Comparison of ENCODE assay signal across 6 cellular contexts in genomic region chr2:101220091-101220490, GRCh38. TPM values are rescaled to one million over a fixed set of nuclear protein-coding genes. Genes with fewer than 3 reads are reported as not detected.
DNase-seq lines count a peak whose midpoint lies in the region; ATAC-seq and TF ChIP-seq lines count a peak whose summit lies in the region.
"Not testable (repeated sequence)": the region's sequence is repeated elsewhere in the genome, so short reads cannot be mapped to it uniquely, and the experiment has no call there.

No MANE protein-coding gene starts in this region.

- H3K27ac ChIP-seq in HEK293 (ENCODE audit: extremely low read depth, low read depth, low read length), result not testable (repeated sequence)
- H3K27ac ChIP-seq in SU-DHL-6 (ENCODE audit: low read depth, low read length), result peak overlapping the region; percentile 78

- POLR2A ChIA-PET in HEK293 (lab: Yijun Ruan, JAX), result interaction anchor here (0.7 kb wide), 1 partner anchor 67 kb away, joined by 3 read pairs; no protein-coding TSS in a partner anchor

- not testable (repeated sequence) for H3K4me3 ChIP-seq in HEK293 (ENCODE audit: low read depth, low read length); SU-DHL-6 (ENCODE audit: insufficient read depth, low read length, poor library complexity, severe bottlenecking); mucosa of descending colon

- not testable (repeated sequence) for H3K79me2 ChIP-seq in SU-DHL-6 (ENCODE audit: insufficient read depth, low read length)

- H3K4me2 ChIP-seq in SU-DHL-6 (ENCODE audit: low read depth, low read length, poor library complexity, severe bottlenecking), result peak overlapping the region; percentile 44

- H3K9me2 ChIP-seq in SU-DHL-6 (replicated peaks; ENCODE audit: insufficient read depth, low read length), result not testable (repeated sequence)

- not testable (repeated sequence) for H3F3A ChIP-seq in SU-DHL-6 (ENCODE audit: insufficient read depth)

- H3K27me3 ChIP-seq in SU-DHL-6 (ENCODE audit: low read length), result not testable (repeated sequence)

- CTCF ChIA-PET in HEK293 (lab: Yijun Ruan, JAX), result interaction anchor here (0.6 to 1.5 kb wide), 2 partner anchors 184 to 691 kb away, joined by 3 read pairs; no protein-coding TSS in a partner anchor

- intact Hi-C loops in left colon (cut with DNase I, micrococcal nuclease); mucosa of descending colon (cut with DNase I, micrococcal nuclease): not testable (repeated sequence)

- not testable (repeated sequence) for H3K4me1 ChIP-seq in HEK293 (ENCODE audit: control insufficient read depth, insufficient read depth, low read length); mucosa of descending colon (ENCODE audit: low read depth)

- DNase-seq in NAMALWA (ENCODE audit: low spot score) (peak; percentile 23), NCI-H82 (lab: John Stamatoyannopoulos, UW) (peak; percentile 7)
- DNase-seq in left colon, mucosa of descending colon: not testable (repeated sequence)

- not testable (repeated sequence) for H4K20me1 ChIP-seq in SU-DHL-6 (ENCODE audit: low read depth, low read length)

- ATAC-seq in left colon, result peak; percentile 67
- ATAC-seq in mucosa of descending colon, result peak; percentile 55

- not testable (repeated sequence) for H3K9me3 ChIP-seq in HEK293 (ENCODE audit: control insufficient read depth, insufficient read depth, low read depth, low read length); SU-DHL-6 (ENCODE audit: insufficient read depth, low read length); mucosa of descending colon

- not testable (repeated sequence) for H3K36me3 ChIP-seq in HEK293 (ENCODE audit: control insufficient read depth in 2 of 2, insufficient read depth in 1 of 2, low read length in 2 of 2); SU-DHL-6 (ENCODE audit: low read length); mucosa of descending colon (ENCODE audit: low read depth)

- not testable (repeated sequence) for TF ChIP-seq CTCF in HEK293 (tag by site-specific recombination; IDR thresholded peaks at IDR 0.05); SU-DHL-6 (IDR thresholded peaks at IDR 0.05; ENCODE audit: insufficient read depth, low read length, poor library complexity, severe bottlenecking); mucosa of descending colon (IDR thresholded peaks at IDR 0.05)

- H3K9ac ChIP-seq in SU-DHL-6 (ENCODE audit: low read length), result 0 out of 2 replicates have a peak overlapping the region, but pooled peaks have one; percentile 11

- H2AFZ ChIP-seq in SU-DHL-6 (ENCODE audit: low read depth, low read length, severe bottlenecking), result not testable (repeated sequence)

TF ChIP-seq in HEK293, 187 proteins besides CTCF, POLR2A, EP300 and RAD21:
- peak; percentile 41; the same call in 1 of the 2 replicates for TF ChIP-seq KLF1 (tag by site-specific recombination; IDR thresholded peaks at IDR 0.05)

RNA-seq across cellular contexts. Expression of gene CNOT11, which starts 32.6 kb away (rescaled TPM):
- total RNA-seq in left colon (10 to 100 TPM; 50.6 to 55.5 TPM), mucosa of descending colon (10 to 100 TPM; 39.3 to 56.7 (median 54.4) TPM)
